In genomic region chr6:162063666-162064065, GRCh38 we compare ENCODE assay signal across 2 cellular contexts.
TF ChIP-seq lines count a peak whose summit lies in the region.

No MANE protein-coding gene starts in this region.

TF ChIP-seq in HepG2, 621 proteins besides CTCF, POLR2A, EP300 and RAD21:
- TF ChIP-seq NFE2L2 (IDR thresholded peaks at IDR 0.05; ENCODE audit: low read length) = peak; percentile 91
- TF ChIP-seq MAFK (conservative IDR thresholded peaks at IDR 0.05 in 1 of 2, IDR thresholded peaks at IDR 0.05 in 1 of 2; ENCODE audit: low read length in 2 of 2) = peak; percentile 83 to 88
- TF ChIP-seq, protein P1, sequence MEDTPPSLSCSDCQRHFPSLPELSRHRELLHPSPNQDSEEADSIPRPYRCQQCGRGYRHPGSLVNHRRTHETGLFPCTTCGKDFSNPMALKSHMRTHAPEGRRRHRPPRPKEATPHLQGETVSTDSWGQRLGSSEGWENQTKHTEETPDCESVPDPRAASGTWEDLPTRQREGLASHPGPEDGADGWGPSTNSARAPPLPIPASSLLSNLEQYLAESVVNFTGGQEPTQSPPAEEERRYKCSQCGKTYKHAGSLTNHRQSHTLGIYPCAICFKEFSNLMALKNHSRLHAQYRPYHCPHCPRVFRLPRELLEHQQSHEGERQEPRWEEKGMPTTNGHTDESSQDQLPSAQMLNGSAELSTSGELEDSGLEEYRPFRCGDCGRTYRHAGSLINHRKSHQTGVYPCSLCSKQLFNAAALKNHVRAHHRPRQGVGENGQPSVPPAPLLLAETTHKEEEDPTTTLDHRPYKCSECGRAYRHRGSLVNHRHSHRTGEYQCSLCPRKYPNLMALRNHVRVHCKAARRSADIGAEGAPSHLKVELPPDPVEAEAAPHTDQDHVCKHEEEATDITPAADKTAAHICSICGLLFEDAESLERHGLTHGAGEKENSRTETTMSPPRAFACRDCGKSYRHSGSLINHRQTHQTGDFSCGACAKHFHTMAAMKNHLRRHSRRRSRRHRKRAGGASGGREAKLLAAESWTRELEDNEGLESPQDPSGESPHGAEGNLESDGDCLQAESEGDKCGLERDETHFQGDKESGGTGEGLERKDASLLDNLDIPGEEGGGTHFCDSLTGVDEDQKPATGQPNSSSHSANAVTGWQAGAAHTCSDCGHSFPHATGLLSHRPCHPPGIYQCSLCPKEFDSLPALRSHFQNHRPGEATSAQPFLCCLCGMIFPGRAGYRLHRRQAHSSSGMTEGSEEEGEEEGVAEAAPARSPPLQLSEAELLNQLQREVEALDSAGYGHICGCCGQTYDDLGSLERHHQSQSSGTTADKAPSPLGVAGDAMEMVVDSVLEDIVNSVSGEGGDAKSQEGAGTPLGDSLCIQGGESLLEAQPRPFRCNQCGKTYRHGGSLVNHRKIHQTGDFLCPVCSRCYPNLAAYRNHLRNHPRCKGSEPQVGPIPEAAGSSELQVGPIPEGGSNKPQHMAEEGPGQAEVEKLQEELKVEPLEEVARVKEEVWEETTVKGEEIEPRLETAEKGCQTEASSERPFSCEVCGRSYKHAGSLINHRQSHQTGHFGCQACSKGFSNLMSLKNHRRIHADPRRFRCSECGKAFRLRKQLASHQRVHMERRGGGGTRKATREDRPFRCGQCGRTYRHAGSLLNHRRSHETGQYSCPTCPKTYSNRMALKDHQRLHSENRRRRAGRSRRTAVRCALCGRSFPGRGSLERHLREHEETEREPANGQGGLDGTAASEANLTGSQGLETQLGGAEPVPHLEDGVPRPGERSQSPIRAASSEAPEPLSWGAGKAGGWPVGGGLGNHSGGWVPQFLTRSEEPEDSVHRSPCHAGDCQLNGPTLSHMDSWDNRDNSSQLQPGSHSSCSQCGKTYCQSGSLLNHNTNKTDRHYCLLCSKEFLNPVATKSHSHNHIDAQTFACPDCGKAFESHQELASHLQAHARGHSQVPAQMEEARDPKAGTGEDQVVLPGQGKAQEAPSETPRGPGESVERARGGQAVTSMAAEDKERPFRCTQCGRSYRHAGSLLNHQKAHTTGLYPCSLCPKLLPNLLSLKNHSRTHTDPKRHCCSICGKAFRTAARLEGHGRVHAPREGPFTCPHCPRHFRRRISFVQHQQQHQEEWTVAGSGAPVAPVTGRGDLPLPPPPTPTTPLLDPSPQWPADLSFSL (CRISPR knock-in tag; IDR thresholded peaks at IDR 0.05) = no peak
- TF ChIP-seq KLF15 (CRISPR knock-in tag; IDR thresholded peaks at IDR 0.05; ENCODE audit: borderline replicate concordance) = no peak
- TF ChIP-seq MAFF (IDR thresholded peaks at IDR 0.05; ENCODE audit: low read depth, low read length) = peak; percentile 71

TF ChIP-seq in H1, 55 proteins besides CTCF, POLR2A, EP300 and RAD21:
- TF ChIP-seq FOSL1 (IDR thresholded peaks at IDR 0.05; ENCODE audit: insufficient read depth, low read depth, low read length) = no peak
- TF ChIP-seq JUN (IDR thresholded peaks at IDR 0.05; ENCODE audit: low read depth, low read length) = no peak
- TF ChIP-seq MAFK (IDR thresholded peaks at IDR 0.05; ENCODE audit: low read depth, low read length) = peak; percentile 33; the same call in 1 of the 2 replicates
- no peak for TF ChIP-seq EGR1 (IDR thresholded peaks at IDR 0.05; ENCODE audit: borderline replicate concordance, low read depth, low read length)
- peak; percentile 81 for TF ChIP-seq BACH1 (IDR thresholded peaks at IDR 0.05; ENCODE audit: low read length)
